ENCODE assay signal across 1 cellular context in genomic region chr9:85741112-85741874, GRCh38.
A peak's percentile ranks its signal among the peaks of the same experiment; 100 is the strongest.
TF ChIP-seq lines count a peak whose summit lies in the region.

No MANE protein-coding gene starts in this region.

TF ChIP-seq in HepG2, 621 proteins besides CTCF, POLR2A, EP300 and RAD21 (continued from another document and continues in another):
- TF ChIP-seq, protein P1, sequence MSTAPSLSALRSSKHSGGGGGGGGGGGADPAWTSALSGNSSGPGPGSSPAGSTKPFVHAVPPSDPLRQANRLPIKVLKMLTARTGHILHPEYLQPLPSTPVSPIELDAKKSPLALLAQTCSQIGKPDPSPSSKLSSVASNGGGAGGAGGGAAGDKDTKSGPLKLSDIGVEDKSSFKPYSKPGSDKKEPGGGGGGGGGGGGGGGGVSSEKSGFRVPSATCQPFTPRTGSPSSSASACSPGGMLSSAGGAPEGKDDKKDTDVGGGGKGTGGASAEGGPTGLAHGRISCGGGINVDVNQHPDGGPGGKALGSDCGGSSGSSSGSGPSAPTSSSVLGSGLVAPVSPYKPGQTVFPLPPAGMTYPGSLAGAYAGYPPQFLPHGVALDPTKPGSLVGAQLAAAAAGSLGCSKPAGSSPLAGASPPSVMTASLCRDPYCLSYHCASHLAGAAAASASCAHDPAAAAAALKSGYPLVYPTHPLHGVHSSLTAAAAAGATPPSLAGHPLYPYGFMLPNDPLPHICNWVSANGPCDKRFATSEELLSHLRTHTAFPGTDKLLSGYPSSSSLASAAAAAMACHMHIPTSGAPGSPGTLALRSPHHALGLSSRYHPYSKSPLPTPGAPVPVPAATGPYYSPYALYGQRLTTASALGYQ (CRISPR knock-in tag; IDR thresholded peaks at IDR 0.05), result 0 out of 2 replicates have a peak, but pooled peaks have one; percentile 25
- TF ChIP-seq, protein P2, sequence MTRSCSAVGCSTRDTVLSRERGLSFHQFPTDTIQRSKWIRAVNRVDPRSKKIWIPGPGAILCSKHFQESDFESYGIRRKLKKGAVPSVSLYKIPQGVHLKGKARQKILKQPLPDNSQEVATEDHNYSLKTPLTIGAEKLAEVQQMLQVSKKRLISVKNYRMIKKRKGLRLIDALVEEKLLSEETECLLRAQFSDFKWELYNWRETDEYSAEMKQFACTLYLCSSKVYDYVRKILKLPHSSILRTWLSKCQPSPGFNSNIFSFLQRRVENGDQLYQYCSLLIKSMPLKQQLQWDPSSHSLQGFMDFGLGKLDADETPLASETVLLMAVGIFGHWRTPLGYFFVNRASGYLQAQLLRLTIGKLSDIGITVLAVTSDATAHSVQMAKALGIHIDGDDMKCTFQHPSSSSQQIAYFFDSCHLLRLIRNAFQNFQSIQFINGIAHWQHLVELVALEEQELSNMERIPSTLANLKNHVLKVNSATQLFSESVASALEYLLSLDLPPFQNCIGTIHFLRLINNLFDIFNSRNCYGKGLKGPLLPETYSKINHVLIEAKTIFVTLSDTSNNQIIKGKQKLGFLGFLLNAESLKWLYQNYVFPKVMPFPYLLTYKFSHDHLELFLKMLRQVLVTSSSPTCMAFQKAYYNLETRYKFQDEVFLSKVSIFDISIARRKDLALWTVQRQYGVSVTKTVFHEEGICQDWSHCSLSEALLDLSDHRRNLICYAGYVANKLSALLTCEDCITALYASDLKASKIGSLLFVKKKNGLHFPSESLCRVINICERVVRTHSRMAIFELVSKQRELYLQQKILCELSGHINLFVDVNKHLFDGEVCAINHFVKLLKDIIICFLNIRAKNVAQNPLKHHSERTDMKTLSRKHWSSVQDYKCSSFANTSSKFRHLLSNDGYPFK (CRISPR knock-in tag; IDR thresholded peaks at IDR 0.05; ENCODE audit: borderline replicate concordance), result no peak
- TF ChIP-seq ADNP (CRISPR knock-in tag; IDR thresholded peaks at IDR 0.05), result no peak
- TF ChIP-seq ATF7 (IDR thresholded peaks at IDR 0.05), result no peak
- TF ChIP-seq ATF7 (CRISPR knock-in tag; IDR thresholded peaks at IDR 0.05), result 0 out of 2 replicates have a peak, but pooled peaks have one; percentile 31
- no peak; the same call in 1 of the 2 replicates for TF ChIP-seq SAP130 (CRISPR knock-in tag; IDR thresholded peaks at IDR 0.05; ENCODE audit: low read depth)
- TF ChIP-seq ZNF446 (CRISPR knock-in tag; IDR thresholded peaks at IDR 0.05), result peak; percentile 67; the same call in 1 of the 2 replicates
- TF ChIP-seq HIVEP1 (CRISPR knock-in tag; IDR thresholded peaks at IDR 0.05), result 0 out of 2 replicates have a peak, but pooled peaks have one; percentile 52
- TF ChIP-seq ZNF839 (CRISPR knock-in tag; IDR thresholded peaks at IDR 0.05; ENCODE audit: borderline replicate concordance), result no peak
- no peak for TF ChIP-seq ZNF570 (CRISPR knock-in tag; IDR thresholded peaks at IDR 0.05; ENCODE audit: borderline replicate concordance)
- peak; percentile 61; the same call in 1 of the 2 replicates for TF ChIP-seq NRL (CRISPR knock-in tag; IDR thresholded peaks at IDR 0.05; ENCODE audit: borderline replicate concordance)
- no peak for TF ChIP-seq SALL1 (CRISPR knock-in tag; IDR thresholded peaks at IDR 0.05)
- TF ChIP-seq KLF16 (CRISPR knock-in tag; IDR thresholded peaks at IDR 0.05), result no peak
- no peak for TF ChIP-seq ZBTB10 (CRISPR knock-in tag; IDR thresholded peaks at IDR 0.05; ENCODE audit: borderline replicate concordance)
- TF ChIP-seq ZNF362 (CRISPR knock-in tag; IDR thresholded peaks at IDR 0.05; ENCODE audit: borderline replicate concordance), result no peak
- TF ChIP-seq, protein P3, sequence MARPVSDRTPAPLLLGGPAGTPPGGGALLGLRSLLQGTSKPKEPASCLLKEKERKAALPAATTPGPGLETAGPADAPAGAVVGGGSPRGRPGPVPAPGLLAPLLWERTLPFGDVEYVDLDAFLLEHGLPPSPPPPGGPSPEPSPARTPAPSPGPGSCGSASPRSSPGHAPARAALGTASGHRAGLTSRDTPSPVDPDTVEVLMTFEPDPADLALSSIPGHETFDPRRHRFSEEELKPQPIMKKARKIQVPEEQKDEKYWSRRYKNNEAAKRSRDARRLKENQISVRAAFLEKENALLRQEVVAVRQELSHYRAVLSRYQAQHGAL (CRISPR knock-in tag; IDR thresholded peaks at IDR 0.05; ENCODE audit: not compliant biosample characterization), result no peak
- no peak for TF ChIP-seq ZNF547 (CRISPR knock-in tag; IDR thresholded peaks at IDR 0.05)
- peak; percentile 45; the same call in 1 of the 2 replicates for TF ChIP-seq ARNT2 (CRISPR knock-in tag; IDR thresholded peaks at IDR 0.05; ENCODE audit: low read depth)
- peak; percentile 75; the same call in 1 of the 2 replicates for TF ChIP-seq HOXA9 (CRISPR knock-in tag; IDR thresholded peaks at IDR 0.05; ENCODE audit: borderline replicate concordance)
- peak; percentile 63; the same call in 1 of the 2 replicates for TF ChIP-seq ARNTL (CRISPR knock-in tag; IDR thresholded peaks at IDR 0.05)
- peak; percentile 78 for TF ChIP-seq KMT2A (CRISPR knock-in tag; IDR thresholded peaks at IDR 0.05)
- 0 out of 2 replicates have a peak, but pooled peaks have one; percentile 11 for TF ChIP-seq ZNF292 (CRISPR knock-in tag; IDR thresholded peaks at IDR 0.05; ENCODE audit: borderline replicate concordance, low read depth)
- TF ChIP-seq MYC (CRISPR knock-in tag; IDR thresholded peaks at IDR 0.05; ENCODE audit: borderline replicate concordance), result 0 out of 2 replicates have a peak, but pooled peaks have one; percentile 51
- TF ChIP-seq JARID2 (CRISPR knock-in tag; IDR thresholded peaks at IDR 0.05; ENCODE audit: insufficient replicate concordance), result no peak
- TF ChIP-seq PAX8 (CRISPR knock-in tag; IDR thresholded peaks at IDR 0.05; ENCODE audit: borderline replicate concordance), result no peak
- TF ChIP-seq, protein P4, sequence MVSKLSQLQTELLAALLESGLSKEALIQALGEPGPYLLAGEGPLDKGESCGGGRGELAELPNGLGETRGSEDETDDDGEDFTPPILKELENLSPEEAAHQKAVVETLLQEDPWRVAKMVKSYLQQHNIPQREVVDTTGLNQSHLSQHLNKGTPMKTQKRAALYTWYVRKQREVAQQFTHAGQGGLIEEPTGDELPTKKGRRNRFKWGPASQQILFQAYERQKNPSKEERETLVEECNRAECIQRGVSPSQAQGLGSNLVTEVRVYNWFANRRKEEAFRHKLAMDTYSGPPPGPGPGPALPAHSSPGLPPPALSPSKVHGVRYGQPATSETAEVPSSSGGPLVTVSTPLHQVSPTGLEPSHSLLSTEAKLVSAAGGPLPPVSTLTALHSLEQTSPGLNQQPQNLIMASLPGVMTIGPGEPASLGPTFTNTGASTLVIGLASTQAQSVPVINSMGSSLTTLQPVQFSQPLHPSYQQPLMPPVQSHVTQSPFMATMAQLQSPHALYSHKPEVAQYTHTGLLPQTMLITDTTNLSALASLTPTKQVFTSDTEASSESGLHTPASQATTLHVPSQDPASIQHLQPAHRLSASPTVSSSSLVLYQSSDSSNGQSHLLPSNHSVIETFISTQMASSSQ (IDR thresholded peaks at IDR 0.05; ENCODE audit: low read depth), result no peak
- TF ChIP-seq, protein P4 (CRISPR knock-in tag; IDR thresholded peaks at IDR 0.05; ENCODE audit: borderline replicate concordance), result no peak
- no peak for TF ChIP-seq PHB2 (IDR thresholded peaks at IDR 0.05; ENCODE audit: partially characterized antibody)
- TF ChIP-seq, protein P5, sequence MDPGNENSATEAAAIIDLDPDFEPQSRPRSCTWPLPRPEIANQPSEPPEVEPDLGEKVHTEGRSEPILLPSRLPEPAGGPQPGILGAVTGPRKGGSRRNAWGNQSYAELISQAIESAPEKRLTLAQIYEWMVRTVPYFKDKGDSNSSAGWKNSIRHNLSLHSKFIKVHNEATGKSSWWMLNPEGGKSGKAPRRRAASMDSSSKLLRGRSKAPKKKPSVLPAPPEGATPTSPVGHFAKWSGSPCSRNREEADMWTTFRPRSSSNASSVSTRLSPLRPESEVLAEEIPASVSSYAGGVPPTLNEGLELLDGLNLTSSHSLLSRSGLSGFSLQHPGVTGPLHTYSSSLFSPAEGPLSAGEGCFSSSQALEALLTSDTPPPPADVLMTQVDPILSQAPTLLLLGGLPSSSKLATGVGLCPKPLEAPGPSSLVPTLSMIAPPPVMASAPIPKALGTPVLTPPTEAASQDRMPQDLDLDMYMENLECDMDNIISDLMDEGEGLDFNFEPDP (CRISPR knock-in tag; conservative IDR thresholded peaks at IDR 0.05), result peak; percentile 96
- no peak for TF ChIP-seq SMARCC2 (IDR thresholded peaks at IDR 0.05)
- TF ChIP-seq MXI1 (IDR thresholded peaks at IDR 0.05; ENCODE audit: borderline replicate concordance, low read depth, low read length), result no peak
- TF ChIP-seq, protein P6, sequence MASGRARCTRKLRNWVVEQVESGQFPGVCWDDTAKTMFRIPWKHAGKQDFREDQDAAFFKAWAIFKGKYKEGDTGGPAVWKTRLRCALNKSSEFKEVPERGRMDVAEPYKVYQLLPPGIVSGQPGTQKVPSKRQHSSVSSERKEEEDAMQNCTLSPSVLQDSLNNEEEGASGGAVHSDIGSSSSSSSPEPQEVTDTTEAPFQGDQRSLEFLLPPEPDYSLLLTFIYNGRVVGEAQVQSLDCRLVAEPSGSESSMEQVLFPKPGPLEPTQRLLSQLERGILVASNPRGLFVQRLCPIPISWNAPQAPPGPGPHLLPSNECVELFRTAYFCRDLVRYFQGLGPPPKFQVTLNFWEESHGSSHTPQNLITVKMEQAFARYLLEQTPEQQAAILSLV (CRISPR knock-in tag; IDR thresholded peaks at IDR 0.05; ENCODE audit: borderline replicate concordance), result no peak
- no peak for TF ChIP-seq CCAR2 (optimal IDR thresholded peaks at IDR 0.05; ENCODE audit: low read depth, low read length)
- TF ChIP-seq ZNF12 (CRISPR knock-in tag; IDR thresholded peaks at IDR 0.05), result no peak
- TF ChIP-seq ZMYM3 (CRISPR knock-in tag; IDR thresholded peaks at IDR 0.05), result no peak
- TF ChIP-seq GPBP1L1 (CRISPR knock-in tag; IDR thresholded peaks at IDR 0.05), result no peak
- TF ChIP-seq EZH2 (conservative IDR thresholded peaks at IDR 0.05; ENCODE audit: low read depth, low read length), result no peak
- TF ChIP-seq ELF1 (CRISPR knock-in tag; IDR thresholded peaks at IDR 0.05), result no peak
- TF ChIP-seq NCOA2 (CRISPR knock-in tag; IDR thresholded peaks at IDR 0.05), result no peak
- no peak for TF ChIP-seq KDM6A (CRISPR knock-in tag; IDR thresholded peaks at IDR 0.05; ENCODE audit: low read depth)
- no peak for TF ChIP-seq RBAK (CRISPR knock-in tag; IDR thresholded peaks at IDR 0.05)
- 0 out of 2 replicates have a peak, but pooled peaks have one; percentile 76 for TF ChIP-seq ZFP41 (CRISPR knock-in tag; IDR thresholded peaks at IDR 0.05; ENCODE audit: borderline replicate concordance)
- no peak for TF ChIP-seq ZBTB20 (CRISPR knock-in tag; IDR thresholded peaks at IDR 0.05; ENCODE audit: borderline replicate concordance, low read depth)
- TF ChIP-seq, protein P7, sequence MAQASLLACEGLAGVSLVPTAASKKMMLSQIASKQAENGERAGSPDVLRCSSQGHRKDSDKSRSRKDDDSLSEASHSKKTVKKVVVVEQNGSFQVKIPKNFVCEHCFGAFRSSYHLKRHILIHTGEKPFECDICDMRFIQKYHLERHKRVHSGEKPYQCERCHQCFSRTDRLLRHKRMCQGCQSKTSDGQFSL (CRISPR knock-in tag; IDR thresholded peaks at IDR 0.05), result no peak
- no peak for TF ChIP-seq SNRNP70 (IDR thresholded peaks at IDR 0.05; ENCODE audit: low read depth, low read length)
- TF ChIP-seq NR1H2 (CRISPR knock-in tag; IDR thresholded peaks at IDR 0.05; ENCODE audit: borderline replicate concordance, low read depth), result 0 out of 2 replicates have a peak, but pooled peaks have one; percentile 33
- no peak for TF ChIP-seq ZNF431 (CRISPR knock-in tag; IDR thresholded peaks at IDR 0.05; ENCODE audit: borderline replicate concordance, low read depth)
